Comparison of ENCODE assay signal across 12 cellular contexts in the genomic region with DNA sequence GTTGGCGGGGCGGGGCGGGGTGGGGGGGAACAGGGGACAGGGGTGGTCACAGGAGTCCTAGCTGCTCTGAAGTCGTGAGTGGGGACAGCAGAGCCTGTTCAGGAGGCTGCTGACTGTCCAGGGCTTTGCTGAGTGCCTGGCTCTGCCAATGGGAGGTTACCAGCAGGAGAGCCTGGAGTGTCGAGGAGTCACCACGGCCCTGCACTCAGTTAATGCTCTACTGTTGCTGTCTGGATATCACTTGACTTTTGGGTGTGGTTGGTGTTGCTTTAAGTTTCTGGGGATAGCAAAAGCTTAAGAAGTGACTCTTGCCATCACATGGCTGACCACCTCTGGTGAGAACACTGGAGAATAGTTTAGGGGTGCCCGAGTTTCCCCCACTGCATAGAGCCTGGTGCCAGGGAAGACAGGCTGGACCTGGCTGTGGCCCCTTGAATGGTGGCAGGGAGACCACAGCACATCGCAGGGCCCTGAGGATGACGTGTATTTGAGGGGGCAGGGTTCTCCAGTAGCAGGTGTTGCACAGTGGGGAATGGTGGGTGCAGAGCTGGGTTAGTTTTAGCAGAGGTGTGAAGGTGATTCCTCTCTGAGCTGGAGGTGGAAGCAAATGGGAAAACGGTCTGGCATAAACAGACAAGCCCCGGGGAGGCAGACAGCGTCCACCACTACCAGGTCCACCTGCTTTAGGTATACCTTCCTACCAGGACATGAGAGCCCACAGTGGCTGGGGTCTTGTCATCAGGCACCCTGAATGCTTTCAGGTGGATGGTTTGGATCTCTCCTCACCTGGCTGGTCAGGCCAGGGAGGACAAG. TPM values are rescaled to one million over a fixed set of nuclear protein-coding genes. Genes with fewer than 3 reads are reported as not detected.
DNase-seq lines count a peak whose midpoint lies in the region; ATAC-seq and TF ChIP-seq lines count a peak whose summit lies in the region.
"Had no signal": no experiment of that assay in that cellular context is flagged by ENCODE, and none has a peak within 500 bp of the region (broad histone marks: within the 10 kb centered on the region; RNA-seq: fewer than 3 reads in every experiment).

No MANE protein-coding gene starts in this region.

- no peak for ATAC-seq in GM19455 (IDR thresholded peaks at IDR 0.05; ENCODE audit: unreplicated experiment)

- intact Hi-C loops in lower leg skin (cut with DNase I; ENCODE audit: low total_unique reads): loop anchor here (10.0 kb wide), 1 partner anchor 55 kb away; no protein-coding TSS in a partner anchor
- intact Hi-C loops in CD14-positive monocyte (cut with micrococcal nuclease): no loop called here

- DNase-seq in Daoy (ENCODE audit: low read depth) (peak; percentile 65), HFFc6 (peak; percentile 25), cardiac fibroblast (ENCODE audit: low read depth in 2 of 2) (peak; percentile 34 to 48), lower leg skin (ENCODE audit: low spot score in 2 of 2) (peak; percentile 11 to 63), CD14-positive monocyte (ENCODE audit: low spot score) (no peak), SHP77 (lab: John Stamatoyannopoulos, UW) (no peak), pons (ENCODE audit: low spot score) (no peak)
- DNase-seq: DMS79 treated with DMSO at 0.1 percent for 48 hours; stimulated activated naive CD4-positive, alpha-beta T cell treated with Interleukin-2 at 50 U/mL for 16 hours; T1000 had no signal

- H3K4me1 Mint-ChIP-seq in HFFc6 (ENCODE audit: low read depth) (peaks cover 73% of the 10 kb centered on the region), CD14-positive monocyte (peaks cover 19% of the 10 kb centered on the region)

- H3K27me3 Mint-ChIP-seq in HFFc6 (ENCODE audit: insufficient read depth) (peaks cover 7% of the 10 kb centered on the region), CD14-positive monocyte (ENCODE audit: low read depth in 3 of 3) (peaks cover 1 to 11% (median 7%) of the 10 kb centered on the region in 3 donors)

- H3K9me3 Mint-ChIP-seq in HFFc6: no peaks in the 10 kb centered on the region
- H3K9me3 Mint-ChIP-seq in CD14-positive monocyte: no peaks in the 10 kb centered on the region
- H3K9me3 Mint-ChIP-seq: brain had no signal

- H3K36me3 Mint-ChIP-seq in HFFc6 (ENCODE audit: low read depth) (no peaks in the 10 kb centered on the region; the same call in 1 of the 2 replicates), CD14-positive monocyte (peaks cover 25 to 27% of the 10 kb centered on the region in 2 donors)

- no peak for TF ChIP-seq POLR2A in lower leg skin (IDR thresholded peaks at IDR 0.05)

- TF ChIP-seq CTCF in HFFc6 (IDR thresholded peaks at IDR 0.05) (no peak), cardiac fibroblast (IDR thresholded peaks at IDR 0.05; ENCODE audit: low read depth, low read length) (no peak), lower leg skin (IDR thresholded peaks at IDR 0.05) (no peak), CD14-positive monocyte (IDR thresholded peaks at IDR 0.05) (no peak)

- H3K4me3 Mint-ChIP-seq in HFFc6 (peak overlapping the region; percentile 72), CD14-positive monocyte (no peak overlapping the region)
- H3K4me3 Mint-ChIP-seq: brain had no signal

- H3K27ac Mint-ChIP-seq in HFFc6: peak overlapping the region; percentile 93
- H3K27ac Mint-ChIP-seq in CD14-positive monocyte: peak overlapping the region in 2 of 7 donors; percentile 47 to 60

- WGBS in lower leg skin, 2 donors: 81 to 82% methylated on average over 12 of the region's 12 CpGs

- H3K4me3 ChIP-seq in cardiac fibroblast (replicated peaks in 1 of 2; ENCODE audit: low read depth in 2 of 2, low read length in 2 of 2) (no peak overlapping the region), lower leg skin (ENCODE audit: low read depth, poor library complexity, severe bottlenecking) (no peak overlapping the region)

RNA-seq across cellular contexts. Expression of a gene that starts 54.2 kb away (rescaled TPM):
- total RNA-seq in Daoy (2014; rRNA removed; shearing (Covaris generic)): 0.06 TPM in 1 of 2 replicates, not detected in the other
- under 1 TPM in 2 of 6 experiments, not detected in 4; 0.11 to 0.41 TPM for total RNA-seq in HFFc6 (2021; fragmentation: NEBNext Ultra II Directional; extraction: Animal tissue kit (Norgen Biotek cat#: 25700))
- total RNA-seq in lower leg skin: 1 to 10 TPM in 2 of 4 donors, under 1 TPM in 2; 0.04 to 2.6 (median 1.1) TPM
- polyA plus RNA-seq in CD14-positive monocyte: not detected

Comparison
In these comparisons a context has a peak if more than half of its experiments do, and no peak if none do; other contexts are left out.
1. DNase-seq: peak in Daoy (single experiment), HFFc6 (single experiment), cardiac fibroblast (2 of 2) and lower leg skin (2 of 2); none in CD14-positive monocyte (single experiment), SHP77 (0 of 2) and pons (single experiment).